2 cellular contexts compared by ENCODE assay signal in genomic region chr2:85840091-85840490, GRCh38.
TF ChIP-seq lines count a peak whose summit lies in the region.

No MANE protein-coding gene starts in this region.

TF ChIP-seq in GM12878, 131 proteins besides CTCF, POLR2A, EP300 and RAD21:
- TF ChIP-seq SMC3 (IDR thresholded peaks at IDR 0.05; ENCODE audit: borderline replicate concordance, low read length) (no peak), KAT2A (conservative IDR thresholded peaks at IDR 0.05; ENCODE audit: control insufficient read depth, low read depth, low read length) (no peak), NR2F1 (conservative IDR thresholded peaks at IDR 0.05) (no peak), CREB1 (IDR thresholded peaks at IDR 0.05; ENCODE audit: low read depth) (peak; percentile 51; the same call in 1 of the 2 replicates), ASH2L (IDR thresholded peaks at IDR 0.05; ENCODE audit: borderline replicate concordance, low read depth) (no peak), CREM (IDR thresholded peaks at IDR 0.05; ENCODE audit: low read depth) (peak; percentile 70; the same call in 1 of the 2 replicates), POU2F2 (IDR thresholded peaks at IDR 0.05; ENCODE audit: borderline replicate concordance, low read depth, low read length) (peak; percentile 86; the same call in 1 of the 3 replicates), ZNF274 (IDR thresholded peaks at IDR 0.05; ENCODE audit: insufficient read depth, insufficient read length) (no peak), IRF4 (IDR thresholded peaks at IDR 0.05; ENCODE audit: low read depth, low read length) (0 out of 2 replicates have a peak, but pooled peaks have one; percentile 31), RUNX3 (IDR thresholded peaks at IDR 0.05; ENCODE audit: low read length) (peak; percentile 78), CHD4 (IDR thresholded peaks at IDR 0.05) (no peak), NFIC (IDR thresholded peaks at IDR 0.05; ENCODE audit: low read depth, low read length) (peak; percentile 56; the same call in 1 of the 2 replicates), YBX1 (IDR thresholded peaks at IDR 0.05) (no peak), BCL11A (IDR thresholded peaks at IDR 0.05; ENCODE audit: low read depth, low read length) (peak; percentile 35; the same call in 1 of the 2 replicates), JUNB (IDR thresholded peaks at IDR 0.05) (peak; percentile 42), MYB (IDR thresholded peaks at IDR 0.05; ENCODE audit: borderline replicate concordance, low read depth, low read length) (no peak), BCL3 (IDR thresholded peaks at IDR 0.05; ENCODE audit: borderline replicate concordance, insufficient read depth, low read depth, low read length, poor library complexity, severe bottlenecking) (no peak), LARP7 (IDR thresholded peaks at IDR 0.05) (no peak), E4F1 (IDR thresholded peaks at IDR 0.05; ENCODE audit: borderline replicate concordance, partially characterized antibody) (no peak), SPI1 (IDR thresholded peaks at IDR 0.05; ENCODE audit: borderline replicate concordance, insufficient read depth, low read depth, low read length) (peak; percentile 19; the same call in 1 of the 2 replicates), BACH1 (IDR thresholded peaks at IDR 0.05; ENCODE audit: borderline replicate concordance) (no peak), MEF2A (IDR thresholded peaks at IDR 0.05; ENCODE audit: insufficient read depth, low read depth, low read length) (0 out of 2 replicates have a peak, but pooled peaks have one; percentile 39), EED (IDR thresholded peaks at IDR 0.05; ENCODE audit: low read depth) (no peak; the same call in 1 of the 2 replicates)
- TF ChIP-seq, protein P1, sequence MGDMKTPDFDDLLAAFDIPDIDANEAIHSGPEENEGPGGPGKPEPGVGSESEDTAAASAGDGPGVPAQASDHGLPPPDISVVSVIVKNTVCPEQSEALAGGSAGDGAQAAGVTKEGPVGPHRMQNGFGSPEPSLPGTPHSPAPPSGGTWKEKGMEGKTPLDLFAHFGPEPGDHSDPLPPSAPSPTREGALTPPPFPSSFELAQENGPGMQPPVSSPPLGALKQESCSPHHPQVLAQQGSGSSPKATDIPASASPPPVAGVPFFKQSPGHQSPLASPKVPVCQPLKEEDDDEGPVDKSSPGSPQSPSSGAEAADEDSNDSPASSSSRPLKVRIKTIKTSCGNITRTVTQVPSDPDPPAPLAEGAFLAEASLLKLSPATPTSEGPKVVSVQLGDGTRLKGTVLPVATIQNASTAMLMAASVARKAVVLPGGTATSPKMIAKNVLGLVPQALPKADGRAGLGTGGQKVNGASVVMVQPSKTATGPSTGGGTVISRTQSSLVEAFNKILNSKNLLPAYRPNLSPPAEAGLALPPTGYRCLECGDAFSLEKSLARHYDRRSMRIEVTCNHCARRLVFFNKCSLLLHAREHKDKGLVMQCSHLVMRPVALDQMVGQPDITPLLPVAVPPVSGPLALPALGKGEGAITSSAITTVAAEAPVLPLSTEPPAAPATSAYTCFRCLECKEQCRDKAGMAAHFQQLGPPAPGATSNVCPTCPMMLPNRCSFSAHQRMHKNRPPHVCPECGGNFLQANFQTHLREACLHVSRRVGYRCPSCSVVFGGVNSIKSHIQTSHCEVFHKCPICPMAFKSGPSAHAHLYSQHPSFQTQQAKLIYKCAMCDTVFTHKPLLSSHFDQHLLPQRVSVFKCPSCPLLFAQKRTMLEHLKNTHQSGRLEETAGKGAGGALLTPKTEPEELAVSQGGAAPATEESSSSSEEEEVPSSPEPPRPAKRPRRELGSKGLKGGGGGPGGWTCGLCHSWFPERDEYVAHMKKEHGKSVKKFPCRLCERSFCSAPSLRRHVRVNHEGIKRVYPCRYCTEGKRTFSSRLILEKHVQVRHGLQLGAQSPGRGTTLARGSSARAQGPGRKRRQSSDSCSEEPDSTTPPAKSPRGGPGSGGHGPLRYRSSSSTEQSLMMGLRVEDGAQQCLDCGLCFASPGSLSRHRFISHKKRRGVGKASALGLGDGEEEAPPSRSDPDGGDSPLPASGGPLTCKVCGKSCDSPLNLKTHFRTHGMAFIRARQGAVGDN (IDR thresholded peaks at IDR 0.05), result peak; percentile 24; the same call in 1 of the 2 replicates
- TF ChIP-seq, protein P2, sequence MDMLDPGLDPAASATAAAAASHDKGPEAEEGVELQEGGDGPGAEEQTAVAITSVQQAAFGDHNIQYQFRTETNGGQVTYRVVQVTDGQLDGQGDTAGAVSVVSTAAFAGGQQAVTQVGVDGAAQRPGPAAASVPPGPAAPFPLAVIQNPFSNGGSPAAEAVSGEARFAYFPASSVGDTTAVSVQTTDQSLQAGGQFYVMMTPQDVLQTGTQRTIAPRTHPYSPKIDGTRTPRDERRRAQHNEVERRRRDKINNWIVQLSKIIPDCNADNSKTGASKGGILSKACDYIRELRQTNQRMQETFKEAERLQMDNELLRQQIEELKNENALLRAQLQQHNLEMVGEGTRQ (IDR thresholded peaks at IDR 0.05; ENCODE audit: borderline replicate concordance, low read depth, low read length), result no peak

TF ChIP-seq in GM23338, 12 proteins besides CTCF, POLR2A, EP300 and RAD21:
- TF ChIP-seq, protein P3, sequence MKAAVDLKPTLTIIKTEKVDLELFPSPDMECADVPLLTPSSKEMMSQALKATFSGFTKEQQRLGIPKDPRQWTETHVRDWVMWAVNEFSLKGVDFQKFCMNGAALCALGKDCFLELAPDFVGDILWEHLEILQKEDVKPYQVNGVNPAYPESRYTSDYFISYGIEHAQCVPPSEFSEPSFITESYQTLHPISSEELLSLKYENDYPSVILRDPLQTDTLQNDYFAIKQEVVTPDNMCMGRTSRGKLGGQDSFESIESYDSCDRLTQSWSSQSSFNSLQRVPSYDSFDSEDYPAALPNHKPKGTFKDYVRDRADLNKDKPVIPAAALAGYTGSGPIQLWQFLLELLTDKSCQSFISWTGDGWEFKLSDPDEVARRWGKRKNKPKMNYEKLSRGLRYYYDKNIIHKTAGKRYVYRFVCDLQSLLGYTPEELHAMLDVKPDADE (IDR thresholded peaks at IDR 0.05), result no peak
- TF ChIP-seq, protein P4, sequence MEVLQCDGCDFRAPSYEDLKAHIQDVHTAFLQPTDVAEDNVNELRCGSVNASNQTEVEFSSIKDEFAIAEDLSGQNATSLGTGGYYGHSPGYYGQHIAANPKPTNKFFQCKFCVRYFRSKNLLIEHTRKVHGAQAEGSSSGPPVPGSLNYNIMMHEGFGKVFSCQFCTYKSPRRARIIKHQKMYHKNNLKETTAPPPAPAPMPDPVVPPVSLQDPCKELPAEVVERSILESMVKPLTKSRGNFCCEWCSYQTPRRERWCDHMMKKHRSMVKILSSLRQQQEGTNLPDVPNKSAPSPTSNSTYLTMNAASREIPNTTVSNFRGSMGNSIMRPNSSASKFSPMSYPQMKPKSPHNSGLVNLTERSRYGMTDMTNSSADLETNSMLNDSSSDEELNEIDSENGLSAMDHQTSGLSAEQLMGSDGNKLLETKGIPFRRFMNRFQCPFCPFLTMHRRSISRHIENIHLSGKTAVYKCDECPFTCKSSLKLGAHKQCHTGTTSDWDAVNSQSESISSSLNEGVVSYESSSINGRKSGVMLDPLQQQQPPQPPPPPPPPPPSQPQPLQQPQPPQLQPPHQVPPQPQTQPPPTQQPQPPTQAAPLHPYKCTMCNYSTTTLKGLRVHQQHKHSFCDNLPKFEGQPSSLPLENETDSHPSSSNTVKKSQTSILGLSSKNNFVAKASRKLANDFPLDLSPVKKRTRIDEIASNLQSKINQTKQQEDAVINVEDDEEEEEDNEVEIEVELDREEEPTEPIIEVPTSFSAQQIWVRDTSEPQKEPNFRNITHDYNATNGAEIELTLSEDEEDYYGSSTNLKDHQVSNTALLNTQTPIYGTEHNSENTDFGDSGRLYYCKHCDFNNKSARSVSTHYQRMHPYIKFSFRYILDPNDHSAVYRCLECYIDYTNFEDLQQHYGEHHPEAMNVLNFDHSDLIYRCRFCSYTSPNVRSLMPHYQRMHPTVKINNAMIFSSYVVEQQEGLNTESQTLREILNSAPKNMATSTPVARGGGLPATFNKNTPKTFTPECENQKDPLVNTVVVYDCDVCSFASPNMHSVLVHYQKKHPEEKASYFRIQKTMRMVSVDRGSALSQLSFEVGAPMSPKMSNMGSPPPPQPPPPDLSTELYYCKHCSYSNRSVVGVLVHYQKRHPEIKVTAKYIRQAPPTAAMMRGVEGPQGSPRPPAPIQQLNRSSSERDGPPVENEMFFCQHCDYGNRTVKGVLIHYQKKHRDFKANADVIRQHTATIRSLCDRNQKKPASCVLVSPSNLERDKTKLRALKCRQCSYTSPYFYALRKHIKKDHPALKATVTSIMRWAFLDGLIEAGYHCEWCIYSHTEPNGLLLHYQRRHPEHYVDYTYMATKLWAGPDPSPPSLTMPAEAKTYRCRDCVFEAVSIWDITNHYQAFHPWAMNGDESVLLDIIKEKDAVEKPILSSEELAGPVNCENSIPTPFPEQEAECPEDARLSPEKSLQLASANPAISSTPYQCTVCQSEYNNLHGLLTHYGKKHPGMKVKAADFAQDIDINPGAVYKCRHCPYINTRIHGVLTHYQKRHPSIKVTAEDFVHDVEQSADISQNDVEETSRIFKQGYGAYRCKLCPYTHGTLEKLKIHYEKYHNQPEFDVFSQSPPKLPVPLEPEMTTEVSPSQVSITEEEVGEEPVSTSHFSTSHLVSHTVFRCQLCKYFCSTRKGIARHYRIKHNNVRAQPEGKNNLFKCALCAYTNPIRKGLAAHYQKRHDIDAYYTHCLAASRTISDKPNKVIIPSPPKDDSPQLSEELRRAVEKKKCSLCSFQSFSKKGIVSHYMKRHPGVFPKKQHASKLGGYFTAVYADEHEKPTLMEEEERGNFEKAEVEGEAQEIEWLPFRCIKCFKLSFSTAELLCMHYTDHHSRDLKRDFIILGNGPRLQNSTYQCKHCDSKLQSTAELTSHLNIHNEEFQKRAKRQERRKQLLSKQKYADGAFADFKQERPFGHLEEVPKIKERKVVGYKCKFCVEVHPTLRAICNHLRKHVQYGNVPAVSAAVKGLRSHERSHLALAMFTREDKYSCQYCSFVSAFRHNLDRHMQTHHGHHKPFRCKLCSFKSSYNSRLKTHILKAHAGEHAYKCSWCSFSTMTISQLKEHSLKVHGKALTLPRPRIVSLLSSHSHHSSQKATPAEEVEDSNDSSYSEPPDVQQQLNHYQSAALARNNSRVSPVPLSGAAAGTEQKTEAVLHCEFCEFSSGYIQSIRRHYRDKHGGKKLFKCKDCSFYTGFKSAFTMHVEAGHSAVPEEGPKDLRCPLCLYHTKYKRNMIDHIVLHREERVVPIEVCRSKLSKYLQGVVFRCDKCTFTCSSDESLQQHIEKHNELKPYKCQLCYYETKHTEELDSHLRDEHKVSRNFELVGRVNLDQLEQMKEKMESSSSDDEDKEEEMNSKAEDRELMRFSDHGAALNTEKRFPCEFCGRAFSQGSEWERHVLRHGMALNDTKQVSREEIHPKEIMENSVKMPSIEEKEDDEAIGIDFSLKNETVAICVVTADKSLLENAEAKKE (CRISPR knock-in tag; IDR thresholded peaks at IDR 0.05), result no peak
- no peak for TF ChIP-seq JUNB (IDR thresholded peaks at IDR 0.05; ENCODE audit: unreplicated experiment)
- no peak for TF ChIP-seq REST (IDR thresholded peaks at IDR 0.05; ENCODE audit: unreplicated experiment)
- TF ChIP-seq POLR2AphosphoS5 (IDR thresholded peaks at IDR 0.05; ENCODE audit: low read depth), result no peak
- no peak for TF ChIP-seq CREB1 (CRISPR knock-in tag; IDR thresholded peaks at IDR 0.05; ENCODE audit: low read depth)
- TF ChIP-seq EZH2phosphoT487 (IDR thresholded peaks at IDR 0.05; ENCODE audit: unreplicated experiment), result no peak
- no peak for TF ChIP-seq ZNF331 (CRISPR knock-in tag; IDR thresholded peaks at IDR 0.05; ENCODE audit: low read depth)
- no peak for TF ChIP-seq EZH2 (IDR thresholded peaks at IDR 0.05; ENCODE audit: low read depth, unreplicated experiment)
- TF ChIP-seq ZNF114 (CRISPR knock-in tag; IDR thresholded peaks at IDR 0.05), result no peak
- TF ChIP-seq NANOG (IDR thresholded peaks at IDR 0.05; ENCODE audit: borderline replicate concordance), result no peak
- TF ChIP-seq STAT1 (IDR thresholded peaks at IDR 0.05; ENCODE audit: unreplicated experiment), result no peak
